ENCODE assay signal across 1 cellular context in the genomic region with DNA sequence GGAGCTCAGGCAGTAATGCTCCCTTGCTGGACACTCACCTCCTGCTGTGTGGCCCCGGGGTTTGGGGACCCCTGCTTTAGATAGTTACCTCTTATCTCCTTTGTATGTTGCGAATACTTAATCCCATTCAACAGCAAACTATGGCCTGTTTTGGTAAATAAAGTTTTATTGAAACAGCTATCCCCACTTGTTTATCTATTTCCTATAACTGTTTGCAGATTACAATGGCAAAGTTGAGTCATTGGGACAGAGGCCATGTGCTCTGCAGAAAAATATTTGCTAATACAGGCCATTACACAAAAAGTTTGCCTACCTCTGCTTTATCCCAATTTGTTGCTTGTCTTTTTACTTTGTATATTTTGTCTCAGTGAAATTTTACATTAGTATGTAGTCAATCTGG.
TF ChIP-seq lines count a peak whose summit lies in the region.

No MANE protein-coding gene starts in this region.

TF ChIP-seq in HepG2, 621 proteins besides CTCF, POLR2A, EP300 and RAD21 (continued from another document):
- TF ChIP-seq, protein P1, sequence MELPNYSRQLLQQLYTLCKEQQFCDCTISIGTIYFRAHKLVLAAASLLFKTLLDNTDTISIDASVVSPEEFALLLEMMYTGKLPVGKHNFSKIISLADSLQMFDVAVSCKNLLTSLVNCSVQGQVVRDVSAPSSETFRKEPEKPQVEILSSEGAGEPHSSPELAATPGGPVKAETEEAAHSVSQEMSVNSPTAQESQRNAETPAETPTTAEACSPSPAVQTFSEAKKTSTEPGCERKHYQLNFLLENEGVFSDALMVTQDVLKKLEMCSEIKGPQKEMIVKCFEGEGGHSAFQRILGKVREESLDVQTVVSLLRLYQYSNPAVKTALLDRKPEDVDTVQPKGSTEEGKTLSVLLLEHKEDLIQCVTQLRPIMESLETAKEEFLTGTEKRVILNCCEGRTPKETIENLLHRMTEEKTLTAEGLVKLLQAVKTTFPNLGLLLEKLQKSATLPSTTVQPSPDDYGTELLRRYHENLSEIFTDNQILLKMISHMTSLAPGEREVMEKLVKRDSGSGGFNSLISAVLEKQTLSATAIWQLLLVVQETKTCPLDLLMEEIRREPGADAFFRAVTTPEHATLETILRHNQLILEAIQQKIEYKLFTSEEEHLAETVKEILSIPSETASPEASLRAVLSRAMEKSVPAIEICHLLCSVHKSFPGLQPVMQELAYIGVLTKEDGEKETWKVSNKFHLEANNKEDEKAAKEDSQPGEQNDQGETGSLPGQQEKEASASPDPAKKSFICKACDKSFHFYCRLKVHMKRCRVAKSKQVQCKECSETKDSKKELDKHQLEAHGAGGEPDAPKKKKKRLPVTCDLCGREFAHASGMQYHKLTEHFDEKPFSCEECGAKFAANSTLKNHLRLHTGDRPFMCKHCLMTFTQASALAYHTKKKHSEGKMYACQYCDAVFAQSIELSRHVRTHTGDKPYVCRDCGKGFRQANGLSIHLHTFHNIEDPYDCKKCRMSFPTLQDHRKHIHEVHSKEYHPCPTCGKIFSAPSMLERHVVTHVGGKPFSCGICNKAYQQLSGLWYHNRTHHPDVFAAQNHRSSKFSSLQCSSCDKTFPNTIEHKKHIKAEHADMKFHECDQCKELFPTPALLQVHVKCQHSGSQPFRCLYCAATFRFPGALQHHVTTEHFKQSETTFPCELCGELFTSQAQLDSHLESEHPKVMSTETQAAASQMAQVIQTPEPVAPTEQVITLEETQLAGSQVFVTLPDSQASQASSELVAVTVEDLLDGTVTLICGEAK (IDR thresholded peaks at IDR 0.05), result peak; percentile 88
- TF ChIP-seq, protein P1 (CRISPR knock-in tag; IDR thresholded peaks at IDR 0.05), result peak; percentile 98
- TF ChIP-seq, protein P2, sequence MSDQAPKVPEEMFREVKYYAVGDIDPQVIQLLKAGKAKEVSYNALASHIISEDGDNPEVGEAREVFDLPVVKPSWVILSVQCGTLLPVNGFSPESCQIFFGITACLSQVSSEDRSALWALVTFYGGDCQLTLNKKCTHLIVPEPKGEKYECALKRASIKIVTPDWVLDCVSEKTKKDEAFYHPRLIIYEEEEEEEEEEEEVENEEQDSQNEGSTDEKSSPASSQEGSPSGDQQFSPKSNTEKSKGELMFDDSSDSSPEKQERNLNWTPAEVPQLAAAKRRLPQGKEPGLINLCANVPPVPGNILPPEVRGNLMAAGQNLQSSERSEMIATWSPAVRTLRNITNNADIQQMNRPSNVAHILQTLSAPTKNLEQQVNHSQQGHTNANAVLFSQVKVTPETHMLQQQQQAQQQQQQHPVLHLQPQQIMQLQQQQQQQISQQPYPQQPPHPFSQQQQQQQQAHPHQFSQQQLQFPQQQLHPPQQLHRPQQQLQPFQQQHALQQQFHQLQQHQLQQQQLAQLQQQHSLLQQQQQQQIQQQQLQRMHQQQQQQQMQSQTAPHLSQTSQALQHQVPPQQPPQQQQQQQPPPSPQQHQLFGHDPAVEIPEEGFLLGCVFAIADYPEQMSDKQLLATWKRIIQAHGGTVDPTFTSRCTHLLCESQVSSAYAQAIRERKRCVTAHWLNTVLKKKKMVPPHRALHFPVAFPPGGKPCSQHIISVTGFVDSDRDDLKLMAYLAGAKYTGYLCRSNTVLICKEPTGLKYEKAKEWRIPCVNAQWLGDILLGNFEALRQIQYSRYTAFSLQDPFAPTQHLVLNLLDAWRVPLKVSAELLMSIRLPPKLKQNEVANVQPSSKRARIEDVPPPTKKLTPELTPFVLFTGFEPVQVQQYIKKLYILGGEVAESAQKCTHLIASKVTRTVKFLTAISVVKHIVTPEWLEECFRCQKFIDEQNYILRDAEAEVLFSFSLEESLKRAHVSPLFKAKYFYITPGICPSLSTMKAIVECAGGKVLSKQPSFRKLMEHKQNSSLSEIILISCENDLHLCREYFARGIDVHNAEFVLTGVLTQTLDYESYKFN (CRISPR knock-in tag; conservative IDR thresholded peaks at IDR 0.05), result 0 out of 2 replicates have a peak, but pooled peaks have one; percentile 12
- no peak for TF ChIP-seq SOX6 (IDR thresholded peaks at IDR 0.05)
- peak; percentile 37; the same call in 1 of the 2 replicates for TF ChIP-seq SOX6 (CRISPR knock-in tag; IDR thresholded peaks at IDR 0.05)
TF ChIP-seq in HepG2: peak in this region for 6.
